ENCODE assay signal across 10 cellular contexts in genomic region chr1:116908821-116909510, GRCh38. TPM values are rescaled to one million over a fixed set of nuclear protein-coding genes. Genes with fewer than 3 reads are reported as not detected.
A peak's percentile ranks its signal among the peaks of the same experiment; 100 is the strongest.
DNase-seq lines count a peak whose midpoint lies in the region; ATAC-seq and TF ChIP-seq lines count a peak whose summit lies in the region.
"Had no signal": no experiment of that assay in that cellular context is flagged by ENCODE, and none has a peak within 500 bp of the region (broad histone marks: within the 10 kb centered on the region; RNA-seq: fewer than 3 reads in every experiment).

No MANE protein-coding gene starts in this region.

- H3K4me1 ChIP-seq in heart left ventricle (peaks cover 0 to 35% (median 22%) of the 10 kb centered on the region in 12 donors), mammary epithelial cell (ENCODE audit: insufficient read depth, low read length) (peaks cover 60% of the 10 kb centered on the region), mesendoderm (ENCODE audit: control insufficient read depth, low read depth, low read length) (peaks cover 14% of the 10 kb centered on the region), upper lobe of right lung (peaks cover 8% of the 10 kb centered on the region)

- H3K79me1 ChIP-seq in mesendoderm (ENCODE audit: low read length), result peaks cover 20% of the 10 kb centered on the region

- H3K36me3 ChIP-seq in heart left ventricle (no peaks in the 10 kb centered on the region), mammary epithelial cell (ENCODE audit: insufficient read depth, low read length) (no peaks in the 10 kb centered on the region), mesendoderm (ENCODE audit: control insufficient read depth, insufficient read depth, low read length) (no peaks in the 10 kb centered on the region), upper lobe of right lung (no peaks in the 10 kb centered on the region)

- peak overlapping the region; percentile 92 for H3K4me2 ChIP-seq in mammary epithelial cell (ENCODE audit: insufficient read depth, low read depth, low read length)
- H3K4me2 ChIP-seq in mesendoderm (ENCODE audit: low read length), result peak overlapping the region; percentile 96

- H3K9ac ChIP-seq in mammary epithelial cell (ENCODE audit: insufficient read depth, low read length), result peak overlapping the region; percentile 90
- H3K9ac ChIP-seq in mesendoderm (ENCODE audit: low read length), result peak overlapping the region; percentile 90

- H3K27me3 ChIP-seq in heart left ventricle, result peaks cover 0 to 17% (median 0%) of the 10 kb centered on the region in 9 donors
- no peaks in the 10 kb centered on the region for H3K27me3 ChIP-seq in mammary epithelial cell (ENCODE audit: insufficient read depth, low read length)
- H3K27me3 ChIP-seq in mesendoderm (ENCODE audit: insufficient read depth, low read length, poor library complexity), result no peaks in the 10 kb centered on the region
- no peaks in the 10 kb centered on the region for H3K27me3 ChIP-seq in upper lobe of right lung

- TF ChIP-seq CTCF in heart left ventricle (IDR thresholded peaks at IDR 0.05), result no peak
- no peak for TF ChIP-seq CTCF in mammary epithelial cell (conservative IDR thresholded peaks at IDR 0.05 in 1 of 2, IDR thresholded peaks at IDR 0.05 in 1 of 2; ENCODE audit: extremely low read depth in 1 of 2, insufficient read depth in 1 of 2, low read depth in 1 of 2, low read length in 2 of 2)
- no peak for TF ChIP-seq CTCF in upper lobe of right lung (IDR thresholded peaks at IDR 0.05)
- no peak for TF ChIP-seq CTCF in GM10266 (IDR thresholded peaks at IDR 0.05; ENCODE audit: control insufficient read depth, insufficient read depth, low read depth, missing control alignments)

- intact Hi-C loops in heart left ventricle (cut with DNase I), result loop anchor here in 1 of 10 donors (10.0 kb wide), 1 partner anchor 146 kb away; no protein-coding TSS in a partner anchor
- intact Hi-C loops in left ventricle myocardium superior (cut with micrococcal nuclease), result loop anchor here (2.0 kb wide), 1 partner anchor 28 kb away; no protein-coding TSS in a partner anchor
- intact Hi-C loops in mammary epithelial cell (cut with micrococcal nuclease), result no loop called here
- intact Hi-C loops in upper lobe of right lung (cut with DNase I), result no loop called here

- no peak for TF ChIP-seq POLR2A in heart left ventricle (IDR thresholded peaks at IDR 0.05)

- H4K8ac ChIP-seq in mesendoderm (ENCODE audit: low read depth, low read length), result no peak overlapping the region

- dilution Hi-C loops in mammary epithelial cell (cut with HindIII; ENCODE audit: low sequenced_read_pairs), result no loop called here

- 78 to 83% (median 80%) methylated on average over 13 of the region's 13 CpGs for WGBS in heart left ventricle, 4 donors
- WGBS in mammary epithelial cell (ENCODE audit: low coverage, missing lambda C conversion rate), result 70% methylated on average over 13 of the region's 13 CpGs
- no CpG with 5 or more reads among the region's 13 CpGs for WGBS in mesendoderm (ENCODE audit: extremely low coverage, insufficient coverage, low lambda C conversion rate)

- H2BK5ac ChIP-seq in mesendoderm (ENCODE audit: low read length), result peak overlapping the region; percentile 28

- peak overlapping the region; percentile 97 for H3K56ac ChIP-seq in mesendoderm (ENCODE audit: low read length)

- H3K23ac ChIP-seq in mesendoderm (ENCODE audit: low read length), result no peak overlapping the region

- H2BK15ac ChIP-seq in mesendoderm (replicated peaks; ENCODE audit: low read depth), result no peak overlapping the region

- in situ Hi-C loops in mammary epithelial cell (cut with MboI; ENCODE audit: low sequenced_read_pairs in 2 of 2), result no loop called here

- BruUV-seq in mammary epithelial cell (replicated peaks; lab: Mats Ljungman, UMichigan), result TSS peak; percentile 50

- peak overlapping the region; percentile 96 for H3K18ac ChIP-seq in mesendoderm (ENCODE audit: low read length)

- H3K79me2 ChIP-seq in mammary epithelial cell (ENCODE audit: insufficient read depth, low read length) (peaks cover 50% of the 10 kb centered on the region), mesendoderm (ENCODE audit: control insufficient read depth, insufficient read depth, low read length) (peaks cover 31% of the 10 kb centered on the region)

- peak overlapping the region; percentile 86 for H2AFZ ChIP-seq in mammary epithelial cell (ENCODE audit: low read depth, low read length)

- DNase-seq in heart left ventricle (no peak), left ventricle myocardium superior (no peak), mammary epithelial cell (no peak), mesendoderm (peak; percentile 66), upper lobe of right lung (no peak), GM10266 (ENCODE audit: extremely low spot score) (no peak), NCI-H1436 treated with DMSO at 0.1 percent for 48 hours (lab: John Stamatoyannopoulos, UW) (no peak), NCI-H1436 (lab: John Stamatoyannopoulos, UW) (no peak)
- DNase-seq: activated CD4-positive, alpha-beta T cell treated with anti-CD3 and anti-CD28 coated beads, Interleukin-2, amount 50 U/mL, for 4 hours; NCI-H2107 had no signal

- CTCF ChIA-PET in mammary epithelial cell (lab: Charles Lee; ENCODE audit: low non-redundant PET), result no interaction called here

- H3K27ac ChIP-seq in heart left ventricle, result peak overlapping the region; percentile 51 to 96 (median 91)
- peak overlapping the region; percentile 80 for H3K27ac ChIP-seq in mammary epithelial cell (ENCODE audit: insufficient read depth, low read depth, low read length)
- H3K27ac ChIP-seq in mesendoderm (ENCODE audit: low read depth, low read length), result peak overlapping the region; percentile 90
- no peak overlapping the region for H3K27ac ChIP-seq in upper lobe of right lung

- no peak overlapping the region for H3K4ac ChIP-seq in mesendoderm (ENCODE audit: low read depth, low read length)

- no peak overlapping the region for H2AK5ac ChIP-seq in mesendoderm (ENCODE audit: low read length)

- H3K9me3 ChIP-seq in heart left ventricle (no peaks in the 10 kb centered on the region), mammary epithelial cell (replicated peaks; ENCODE audit: insufficient read depth, low read length) (no peaks in the 10 kb centered on the region), upper lobe of right lung (no peaks in the 10 kb centered on the region)

- H4K20me1 ChIP-seq in mammary epithelial cell (ENCODE audit: insufficient read depth, low read length), result no peaks in the 10 kb centered on the region

- peak overlapping the region; percentile 39 for H2BK120ac ChIP-seq in mesendoderm (ENCODE audit: low read depth, low read length)

- H3K4me3 ChIP-seq in heart left ventricle (peak overlapping the region; percentile 57 to 91 (median 78)), mammary epithelial cell (replicated peaks in 1 of 3; ENCODE audit: insufficient read depth in 1 of 3, low read depth in 2 of 3, low read length in 3 of 3) (peak overlapping the region; percentile 63 to 82 (median 72)), mesendoderm (ENCODE audit: low read length) (peak overlapping the region; percentile 80), upper lobe of right lung (peak overlapping the region; percentile 68)

- ATAC-seq in heart left ventricle (no peak), left ventricle myocardium superior (no peak), upper lobe of right lung (no peak)

- H4K5ac ChIP-seq in mesendoderm (ENCODE audit: low read length), result no peak overlapping the region

RNA-seq across cellular contexts. Expression of gene PTGFRN, which starts 0.8 kb away (rescaled TPM):
- total RNA-seq in heart left ventricle (100 to 1,000 TPM in 5 of 9 donors, 10 to 100 TPM in 4; 59.3 to 231 (median 137) TPM), left ventricle myocardium superior (99.6 TPM), mammary epithelial cell (100 to 1,000 TPM; 143 to 150 TPM), upper lobe of right lung (31.2 TPM)
- polyA plus RNA-seq in heart left ventricle (10 to 100 TPM; 21.5 to 65.6 TPM), mammary epithelial cell (79.4 TPM)
- polyA minus RNA-seq in mammary epithelial cell, result 147 TPM
- 49.3 TPM for polyA plus RNA-seq in mesendoderm (2013, experiment 1 of 2)
- polyA plus RNA-seq in mesendoderm (2013, experiment 2 of 2), result 46.6 TPM
